In genomic region chr12:10802587-10802986, GRCh38 we compare ENCODE assay signal across 21 cellular contexts.
"Had no signal": no experiment of that assay in that cellular context is flagged by ENCODE, and none has a peak within 500 bp of the region (broad histone marks: within the 10 kb centered on the region; RNA-seq: fewer than 3 reads in every experiment).

Gene TAS2R7 (minus strand): TSS chr12:10802627. CDS start chr12:10802570, 57 bp downstream.

- H3K9me3 ChIP-seq: adrenal gland, ascending aorta, left ventricle myocardium inferior, neutrophil, ovary, prostate gland, right atrium auricular region, spleen, thoracic aorta, upper lobe of right lung had no signal

- DNase-seq: activated gamma-delta T cell treated with Interleukin-2 at 50 U/mL for 16 hours; activated T-cell treated with anti-CD3 and anti-CD28 coated beads, Interleukin-2, amount 50 U/mL, for 1 hour; adrenal gland; brain microvascular endothelial cell; caudate nucleus; dermis blood vessel endothelial cell; effector CD8-positive, alpha-beta T cell; foreskin melanocyte; left ventricle myocardium inferior; natural killer cell; ovary; spleen; stimulated activated CD4-positive, alpha-beta T cell treated with anti-CD3 and anti-CD28 coated beads, Interleukin-4, amount 100 ng/mL, for 1 hour; stimulated activated naive CD4-positive, alpha-beta T cell; upper lobe of right lung had no signal

- H3K4me1 ChIP-seq: adrenal gland, ascending aorta, left ventricle myocardium inferior, prostate gland, right atrium auricular region, spleen, upper lobe of right lung had no signal

- ATAC-seq: esophagus mucosa, natural killer cell, upper lobe of right lung had no signal

- H3K4me3 ChIP-seq: adrenal gland, ascending aorta, left ventricle myocardium inferior, ovary, prostate gland, right atrium auricular region, spleen, thoracic aorta, upper lobe of right lung had no signal

- H3K36me3 ChIP-seq: adrenal gland, ascending aorta, brain microvascular endothelial cell, left ventricle myocardium inferior, neutrophil, ovary, prostate gland, right atrium auricular region, spleen, thoracic aorta, upper lobe of right lung had no signal

- H3K27ac ChIP-seq: adrenal gland, ascending aorta, brain microvascular endothelial cell, left ventricle myocardium inferior, neutrophil, ovary, prostate gland, right atrium auricular region, spleen, thoracic aorta, upper lobe of right lung had no signal

- H3K27me3 ChIP-seq: ascending aorta, brain microvascular endothelial cell, neutrophil, ovary, right atrium auricular region, upper lobe of right lung had no signal
